9 cellular contexts compared by ENCODE assay signal in genomic region chr9:110189001-110189400, GRCh38. TPM values are rescaled to one million over a fixed set of nuclear protein-coding genes. Genes with fewer than 3 reads are reported as not detected.
DNase-seq lines count a peak whose midpoint lies in the region; ATAC-seq and TF ChIP-seq lines count a peak whose summit lies in the region.
"Had no signal": no experiment of that assay in that cellular context is flagged by ENCODE, and none has a peak within 500 bp of the region (broad histone marks: within the 10 kb centered on the region; RNA-seq: fewer than 3 reads in every experiment).

No MANE protein-coding gene starts in this region.

- no peak overlapping the region for H3K9ac ChIP-seq in stomach smooth muscle (ENCODE audit: low read length in 2 of 2)

- intact Hi-C loops in left lung (cut with DNase I): no loop called here

- H3K36me3 ChIP-seq in left lung: no peaks in the 10 kb centered on the region
- no peaks in the 10 kb centered on the region for H3K36me3 ChIP-seq in stomach smooth muscle (ENCODE audit: control insufficient read depth in 2 of 2, insufficient read depth in 2 of 2, low read length in 2 of 2)

- in situ Hi-C loops in KBM-7 (cut with MboI; ENCODE audit: low pct_unique_long_range_greater_than_20kb, low sequenced_read_pairs): no loop called here

- ATAC-seq in left lung: peak; percentile 88
- no peak for ATAC-seq in GM21381 (IDR thresholded peaks at IDR 0.05; ENCODE audit: unreplicated experiment)

- H3K9me3 ChIP-seq in left lung: no peaks in the 10 kb centered on the region
- H3K9me3 ChIP-seq in stomach smooth muscle (ENCODE audit: control insufficient read depth in 2 of 2, low read length in 2 of 2): no peaks in the 10 kb centered on the region

- H3K4me1 ChIP-seq in left lung (peaks cover 21 to 53% of the 10 kb centered on the region in 2 donors), stomach smooth muscle (ENCODE audit: control insufficient read depth, insufficient read depth, low read length) (peaks cover 15% of the 10 kb centered on the region)

- DNase-seq in KBM-7 (peak; percentile 57), RPMI8226 (peak; percentile 54), left lung (peak in 1 of 2 donors; percentile 79), OCI-M2 (lab: John Stamatoyannopoulos, UW; ENCODE audit: unreplicated experiment) (no peak)
- no peak for DNase-seq in stimulated activated CD4-positive, alpha-beta T cell treated with anti-CD3 and anti-CD28 coated beads, Interleukin-15, amount 100 ng/mL, for 24 hours
- no peak for DNase-seq in activated CD4-positive, alpha-beta T cell treated with anti-CD3 and anti-CD28 coated beads for 48 hours
- DNase-seq: activated CD8-positive, alpha-beta memory T cell treated with anti-CD3 and anti-CD28 coated beads for 24 hours had no signal

- no peak for TF ChIP-seq CTCF in left lung (IDR thresholded peaks at IDR 0.05)

- peak overlapping the region; percentile 64 to 75 for H3K27ac ChIP-seq in left lung
- H3K27ac ChIP-seq in stomach smooth muscle (ENCODE audit: low read length): peak overlapping the region; percentile 66

- H3K27me3 ChIP-seq in left lung: no peaks in the 10 kb centered on the region
- H3K27me3 ChIP-seq in stomach smooth muscle (ENCODE audit: control insufficient read depth in 1 of 2, insufficient read depth in 2 of 2, low read length in 2 of 2): no peaks in the 10 kb centered on the region

- no peak overlapping the region for H3K4me3 ChIP-seq in left lung
- no peak overlapping the region for H3K4me3 ChIP-seq in stomach smooth muscle (ENCODE audit: low read length in 2 of 2)

RNA-seq across cellular contexts. Expression of gene C9orf152, which starts 19.0 kb away (rescaled TPM):
- total RNA-seq in left lung: 10 to 100 TPM; 12.5 to 19.5 TPM

Comparison
In these comparisons a context has a peak if more than half of its experiments do, and no peak if none do; other contexts are left out.
1. DNase-seq: peak in KBM-7 (single experiment) and RPMI8226 (single experiment); none in stimulated activated CD4-positive, alpha-beta T cell treated with anti-CD3 and anti-CD28 coated beads, Interleukin-15, amount 100 ng/mL, for 24 hours (single experiment), activated CD4-positive, alpha-beta T cell treated with anti-CD3 and anti-CD28 coated beads for 48 hours (single experiment) and OCI-M2 (single experiment).